In genomic region chr7:100674441-100675407, GRCh38 we compare ENCODE assay signal across 1 cellular context.
TF ChIP-seq lines count a peak whose summit lies in the region.

No MANE protein-coding gene starts in this region.

TF ChIP-seq in A549, 52 proteins besides CTCF, POLR2A, EP300 and RAD21:
- TF ChIP-seq CHD2 (IDR thresholded peaks at IDR 0.05; ENCODE audit: low read length, partially characterized antibody), result no peak
- TF ChIP-seq NPAS2 (CRISPR knock-in tag; IDR thresholded peaks at IDR 0.05; ENCODE audit: borderline replicate concordance), result no peak
- no peak for TF ChIP-seq GATA3 (IDR thresholded peaks at IDR 0.05; ENCODE audit: borderline replicate concordance)
- no peak for TF ChIP-seq HEYL (CRISPR knock-in tag; IDR thresholded peaks at IDR 0.05)
- TF ChIP-seq CHD4 (IDR thresholded peaks at IDR 0.05; ENCODE audit: borderline replicate concordance), result no peak
- no peak; a peak in 1 of 5 replicates for TF ChIP-seq JUN (IDR thresholded peaks at IDR 0.05)
- TF ChIP-seq HMGXB4 (CRISPR knock-in tag; IDR thresholded peaks at IDR 0.05; ENCODE audit: borderline replicate concordance), result no peak
- TF ChIP-seq TP53 (CRISPR knock-in tag; IDR thresholded peaks at IDR 0.05), result no peak
- TF ChIP-seq ZC3H11A (IDR thresholded peaks at IDR 0.05), result no peak
- no peak for TF ChIP-seq CBX8 (IDR thresholded peaks at IDR 0.05)
- 0 out of 2 replicates have a peak, but pooled peaks have one; percentile 37 for TF ChIP-seq E2F6 (IDR thresholded peaks at IDR 0.05; ENCODE audit: borderline replicate concordance, low read depth)
- TF ChIP-seq RNF2 (IDR thresholded peaks at IDR 0.05; ENCODE audit: borderline replicate concordance, low read depth), result 0 out of 2 replicates have a peak, but pooled peaks have one; percentile 51
TF ChIP-seq in A549: peak in this region for 2.
